6 cellular contexts compared by ENCODE assay signal in the genomic region with DNA sequence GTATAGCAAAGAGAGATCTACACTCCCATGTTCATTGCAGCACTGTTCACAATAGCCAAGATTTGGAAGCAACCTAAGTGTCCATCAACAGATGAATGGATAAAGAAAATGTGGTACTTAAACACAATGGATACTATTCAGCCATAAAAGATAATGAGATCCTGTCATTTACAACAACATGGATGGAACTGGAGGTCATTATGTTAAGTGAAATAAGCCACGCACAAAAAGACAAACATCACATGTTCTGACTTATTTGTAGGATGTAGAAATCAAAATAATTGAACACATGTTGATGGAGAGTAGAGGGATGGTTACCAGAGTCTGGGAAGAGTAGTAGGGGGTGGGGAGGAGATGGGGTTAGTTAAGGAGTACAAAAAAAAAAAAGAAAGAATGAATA. TPM values are rescaled to one million over a fixed set of nuclear protein-coding genes. Genes with fewer than 3 reads are reported as not detected.
A peak's percentile ranks its signal among the peaks of the same experiment; 100 is the strongest.
DNase-seq lines count a peak whose midpoint lies in the region; ATAC-seq, FAIRE-seq and TF ChIP-seq lines count a peak whose summit lies in the region.
"Not testable (repeated sequence)": the region's sequence is repeated elsewhere in the genome, so short reads cannot be mapped to it uniquely, and the experiment has no call there.

No MANE protein-coding gene starts in this region.

- not testable (repeated sequence) for H3K36me3 Mint-ChIP-seq in activated CD4-positive, alpha-beta T cell treated with anti-CD3 and anti-CD28 coated beads, Interleukin-2, amount 10 ng/mL, durations not matched to agents 24 days and 14 days (ENCODE audit: low read depth)

- not testable (repeated sequence) for H3K9me3 ChIP-seq in gastrocnemius medialis

- TF ChIP-seq POLR2A in gastrocnemius medialis (IDR thresholded peaks at IDR 0.05), result not testable (repeated sequence)

- not testable (repeated sequence) for DNase-seq in HTR-8/SVneo (ENCODE audit: insufficient read length, low spot score); activated CD4-positive, alpha-beta T cell treated with anti-CD3 and anti-CD28 coated beads, Interleukin-2, amount 10 ng/mL, durations not matched to agents 24 days and 14 days; gastrocnemius medialis
- DNase-seq in NCI-H2227 (lab: John Stamatoyannopoulos, UW; ENCODE audit: unreplicated experiment), result peak; percentile 51
- DNase-seq in NCI-H748 (lab: John Stamatoyannopoulos, UW; ENCODE audit: unreplicated experiment), result peak; percentile 74
- peak; percentile 56 for DNase-seq in fibroblast of villous mesenchyme (ENCODE audit: low read depth)

- peaks cover 12% of the 10 kb centered on the region for H3K4me1 Mint-ChIP-seq in activated CD4-positive, alpha-beta T cell treated with anti-CD3 and anti-CD28 coated beads, Interleukin-2, amount 10 ng/mL, durations not matched to agents 24 days and 14 days

- not testable (repeated sequence) for H3K4me3 Mint-ChIP-seq in activated CD4-positive, alpha-beta T cell treated with anti-CD3 and anti-CD28 coated beads, Interleukin-2, amount 10 ng/mL, durations not matched to agents 24 days and 14 days

- peak overlapping the region; percentile 46 for H3K27ac Mint-ChIP-seq in activated CD4-positive, alpha-beta T cell treated with anti-CD3 and anti-CD28 coated beads, Interleukin-2, amount 10 ng/mL, durations not matched to agents 24 days and 14 days

- H3K9me3 Mint-ChIP-seq in activated CD4-positive, alpha-beta T cell treated with anti-CD3 and anti-CD28 coated beads, Interleukin-2, amount 10 ng/mL, durations not matched to agents 24 days and 14 days, result not testable (repeated sequence)

- peak overlapping the region; percentile 78 to 90 (median 81) for H3K27ac ChIP-seq in gastrocnemius medialis

- peak; percentile 33 for FAIRE-seq in HTR-8/SVneo (lab: Jason Lieb, UNC)

- H3K4me3 ChIP-seq in fibroblast of villous mesenchyme (ENCODE audit: low read depth, low read length); gastrocnemius medialis: not testable (repeated sequence)

- not testable (repeated sequence) for H3K36me3 ChIP-seq in gastrocnemius medialis

- intact Hi-C loops in activated CD4-positive, alpha-beta T cell treated with anti-CD3 and anti-CD28 coated beads, Interleukin-2, amount 10 ng/mL, durations not matched to agents 24 days and 14 days (cut with micrococcal nuclease), result not testable (repeated sequence)
- intact Hi-C loops in gastrocnemius medialis (cut with DNase I; ENCODE audit: low total_unique reads), result loop anchor here (10.0 kb wide), 1 partner anchor 239 kb away; a partner anchor contains a TSS

- H3K27me3 Mint-ChIP-seq in activated CD4-positive, alpha-beta T cell treated with anti-CD3 and anti-CD28 coated beads, Interleukin-2, amount 10 ng/mL, durations not matched to agents 24 days and 14 days, result not testable (repeated sequence)

- H3K27me3 ChIP-seq in gastrocnemius medialis, result not testable (repeated sequence)

- peaks cover 74 to 85% of the 10 kb centered on the region in 2 donors for H3K4me1 ChIP-seq in gastrocnemius medialis

- ATAC-seq in gastrocnemius medialis, result not testable (repeated sequence)

- TF ChIP-seq CTCF in fibroblast of villous mesenchyme (IDR thresholded peaks at IDR 0.05; ENCODE audit: insufficient read depth, low read depth, low read length); gastrocnemius medialis (IDR thresholded peaks at IDR 0.05 in 4 of 5, conservative IDR thresholded peaks at IDR 0.05 in 1 of 5): not testable (repeated sequence)

- in situ Hi-C loops in gastrocnemius medialis (cut with MboI; ENCODE audit: low sequenced_read_pairs in 4 of 4), result not testable (repeated sequence)

RNA-seq across cellular contexts. Expression of a gene that starts 18.0 kb away (rescaled TPM):
- 1.2 and 1.4 TPM in 2 replicates for total RNA-seq in activated CD4-positive, alpha-beta T cell treated with anti-CD3 and anti-CD28 coated beads, Interleukin-2, amount 10 ng/mL, durations not matched to agents 24 days and 14 days
- total RNA-seq in fibroblast of villous mesenchyme, result 146 and 213 TPM in 2 replicates
- 100 to 1,000 TPM in 2 of 4 donors, 10 to 100 TPM in 2; 87.1 to 115 (median 99.6) TPM for total RNA-seq in gastrocnemius medialis

Comparison
In these comparisons a context has a peak if more than half of its experiments do, and no peak if none do; other contexts are left out.
1. RNA of a gene that starts 18.0 kb away (total RNA-seq): 146 to 213 TPM in fibroblast of villous mesenchyme and 87.1 to 115 TPM in gastrocnemius medialis; 1.2 to 1.4 TPM in activated CD4-positive, alpha-beta T cell treated with anti-CD3 and anti-CD28 coated beads, Interleukin-2, amount 10 ng/mL, durations not matched to agents 24 days and 14 days; every median in the first group is over 10 times any median in the second.